In the genomic region with DNA sequence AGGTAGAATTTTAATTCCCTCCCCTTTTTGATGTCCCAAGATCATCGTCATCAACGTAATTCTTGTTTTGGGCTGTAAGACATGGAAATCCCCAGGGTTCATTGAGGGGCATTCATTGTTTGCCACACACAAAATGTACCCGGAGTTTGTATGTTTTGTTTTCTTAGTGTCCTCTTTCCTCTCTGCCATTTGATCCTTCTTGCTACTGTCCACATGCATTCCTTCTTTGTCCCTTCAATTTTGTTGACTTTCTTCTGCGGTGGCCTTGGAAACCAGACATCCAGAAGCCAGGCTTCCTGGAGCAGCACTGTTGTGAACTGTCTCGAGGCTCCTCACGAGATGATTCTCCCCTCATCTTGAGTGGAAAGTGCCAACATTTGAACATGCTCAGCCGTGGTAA, we compare ENCODE assay signal across 1 cellular context.
TF ChIP-seq lines count a peak whose summit lies in the region.

No MANE protein-coding gene starts in this region.

TF ChIP-seq in IMR-90, 13 proteins besides CTCF, POLR2A, EP300 and RAD21:
- TF ChIP-seq CHD1 (IDR thresholded peaks at IDR 0.05; ENCODE audit: low read depth, low read length) = no peak
- no peak for TF ChIP-seq FOS (IDR thresholded peaks at IDR 0.05; ENCODE audit: low read depth, low read length)
- TF ChIP-seq MAFK (IDR thresholded peaks at IDR 0.05; ENCODE audit: low read depth, low read length) = no peak
- TF ChIP-seq RFX5 (IDR thresholded peaks at IDR 0.05; ENCODE audit: low read depth, low read length) = no peak
- no peak for TF ChIP-seq BHLHE40 (IDR thresholded peaks at IDR 0.05; ENCODE audit: low read depth, low read length)
- no peak for TF ChIP-seq MAZ (IDR thresholded peaks at IDR 0.05; ENCODE audit: borderline replicate concordance, low read depth, low read length)
- TF ChIP-seq, protein P1, sequence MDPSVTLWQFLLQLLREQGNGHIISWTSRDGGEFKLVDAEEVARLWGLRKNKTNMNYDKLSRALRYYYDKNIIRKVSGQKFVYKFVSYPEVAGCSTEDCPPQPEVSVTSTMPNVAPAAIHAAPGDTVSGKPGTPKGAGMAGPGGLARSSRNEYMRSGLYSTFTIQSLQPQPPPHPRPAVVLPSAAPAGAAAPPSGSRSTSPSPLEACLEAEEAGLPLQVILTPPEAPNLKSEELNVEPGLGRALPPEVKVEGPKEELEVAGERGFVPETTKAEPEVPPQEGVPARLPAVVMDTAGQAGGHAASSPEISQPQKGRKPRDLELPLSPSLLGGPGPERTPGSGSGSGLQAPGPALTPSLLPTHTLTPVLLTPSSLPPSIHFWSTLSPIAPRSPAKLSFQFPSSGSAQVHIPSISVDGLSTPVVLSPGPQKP (IDR thresholded peaks at IDR 0.05; ENCODE audit: borderline replicate concordance, low read depth, low read length) = no peak
- no peak for TF ChIP-seq SMC3 (IDR thresholded peaks at IDR 0.05; ENCODE audit: low read depth, low read length)
- no peak for TF ChIP-seq MXI1 (IDR thresholded peaks at IDR 0.05; ENCODE audit: borderline replicate concordance, low read depth, low read length)
- TF ChIP-seq CEBPB (IDR thresholded peaks at IDR 0.05; ENCODE audit: low read depth, low read length) = no peak
